20 cellular contexts compared by ENCODE assay signal in the genomic region with DNA sequence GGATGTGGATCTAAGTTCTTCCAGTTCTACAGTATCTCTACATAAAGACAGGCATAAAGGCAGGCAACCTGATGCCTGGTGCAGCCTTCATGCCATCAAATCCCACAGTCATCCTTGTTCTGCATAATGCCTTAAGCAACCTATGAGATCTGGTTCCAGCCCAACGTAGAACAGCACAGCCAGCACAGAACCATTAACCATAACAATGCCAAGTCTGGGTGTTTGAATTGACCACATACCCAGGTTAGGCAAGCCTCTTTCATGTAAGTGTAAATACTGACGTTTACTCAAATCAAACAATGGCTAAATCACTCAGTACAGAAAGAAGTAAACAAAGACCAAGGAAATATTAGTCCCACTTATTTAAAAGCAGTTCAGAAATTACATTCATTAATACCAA.
A peak's percentile ranks its signal among the peaks of the same experiment; 100 is the strongest.
DNase-seq lines count a peak whose midpoint lies in the region; ATAC-seq, FAIRE-seq and TF ChIP-seq lines count a peak whose summit lies in the region.
"Had no signal": no experiment of that assay in that cellular context is flagged by ENCODE, and none has a peak within 500 bp of the region (broad histone marks: within the 10 kb centered on the region; RNA-seq: fewer than 3 reads in every experiment).

No MANE protein-coding gene starts in this region.

- FAIRE-seq in bronchial epithelial cell (lab: Jason Lieb, UNC) (no peak), HepG2 (lab: Jason Lieb, UNC) (no peak)
- FAIRE-seq: HTR-8/SVneo, TTC549 had no signal

- H3K27ac ChIP-seq in HepG2 (ENCODE audit: extremely low read length, insufficient read depth, low read length): no peak overlapping the region

- no peak overlapping the region for H3K9ac ChIP-seq in HepG2 (ENCODE audit: insufficient read depth, low read depth, low read length)

- WGBS in HepG2 (ENCODE audit: low lambda C conversion rate): 0% methylated on average over 2 of the region's 2 CpGs

- no peak for TF ChIP-seq CTCF in bronchial epithelial cell (IDR thresholded peaks at IDR 0.05; ENCODE audit: insufficient read depth, low read length, severe bottlenecking)
- TF ChIP-seq CTCF in HepG2 (CRISPR knock-in tag; IDR thresholded peaks at IDR 0.05): no peak

- intact Hi-C loops in HepG2 (cut with micrococcal nuclease; ENCODE audit: unreplicated experiment): no loop called here

- peak; percentile 35; the same call in 2 of the 3 replicates for ATAC-seq in HepG2
- ATAC-seq: activated naive CD4-positive, alpha-beta T cell treated with anti-CD3 and anti-CD28 coated beads, Interleukin-2, amount 50 U/mL, for 72 hours; CD8-positive, alpha-beta T cell had no signal

- H3K27me3 ChIP-seq in bronchial epithelial cell (ENCODE audit: control insufficient read depth, insufficient read depth, low read length) (no peaks in the 10 kb centered on the region), HepG2 (ENCODE audit: control insufficient read depth in 1 of 2, insufficient read depth in 2 of 2, low read length in 2 of 2) (no peaks in the 10 kb centered on the region)

- H2AFZ ChIP-seq in HepG2 (ENCODE audit: low read length): no peak overlapping the region

- no peak for TF ChIP-seq RAD21 in HepG2 (CRISPR knock-in tag; IDR thresholded peaks at IDR 0.05)

- DNase-seq in DMS153 treated with DMSO at 0.1 percent for 48 hours (lab: John Stamatoyannopoulos, UW; ENCODE audit: unreplicated experiment) (peak; percentile 45), NCI-H1930 (lab: John Stamatoyannopoulos, UW) (peak; percentile 31 to 41), bronchial epithelial cell (ENCODE audit: low read depth) (peak; percentile 70), HepG2 (ENCODE audit: low spot score) (peak; percentile 20), MV-4-11 (lab: John Stamatoyannopoulos, UW) (no peak), NCI-H1694 treated with DMSO at 0.1 percent for 48 hours (lab: John Stamatoyannopoulos, UW) (no peak), cortex of kidney (lab: John Stamatoyannopoulos, UW) (no peak), HPDE6-E6E7 (ENCODE audit: extremely low spot score) (no peak)
- DNase-seq: activated CD4-positive, alpha-beta T cell treated with anti-CD3 and anti-CD28 coated beads, Interleukin-2, amount 50 U/mL, for 1 hour; activated T-cell treated with anti-CD3 and anti-CD28 coated beads for 4 hours; CD8-positive, alpha-beta T cell; dermis blood vessel endothelial cell; GF-D8; NCI-H226; nucleus accumbens; stimulated activated CD4-positive, alpha-beta T cell treated with anti-CD3 and anti-CD28 coated beads, Interleukin-2, amount 100 ng/mL, for 48 hours had no signal

- TF ChIP-seq EP300 in HepG2 (IDR thresholded peaks at IDR 0.05; ENCODE audit: low read depth in 2 of 2, low read length in 2 of 2): no peak
- TF ChIP-seq EP300 in HepG2 (CRISPR knock-in tag; IDR thresholded peaks at IDR 0.05; ENCODE audit: borderline replicate concordance): no peak

- H3K36me3 ChIP-seq in bronchial epithelial cell (ENCODE audit: control insufficient read depth, insufficient read depth, low read length) (no peaks in the 10 kb centered on the region), HepG2 (replicated peaks in 1 of 2; ENCODE audit: control insufficient read depth in 1 of 2, insufficient read depth in 2 of 2, low read length in 2 of 2) (no peaks in the 10 kb centered on the region)
- H3K36me3 ChIP-seq: HAP-1 had no signal

- POLR2A ChIA-PET in HepG2 (lab: Yijun Ruan, JAX): no interaction called here

- H3K79me2 ChIP-seq in HepG2 (ENCODE audit: insufficient read depth, low read length): no peaks in the 10 kb centered on the region

- no peaks in the 10 kb centered on the region for H3K9me3 ChIP-seq in HepG2 (ENCODE audit: low read length)
- H3K9me3 ChIP-seq: HAP-1 had no signal

- no peak overlapping the region for H3K4me3 ChIP-seq in bronchial epithelial cell (ENCODE audit: low read depth, low read length)
- H3K4me3 ChIP-seq in HepG2 (replicated peaks in 1 of 3; ENCODE audit: insufficient read depth in 1 of 3, low read depth in 2 of 3, low read length in 3 of 3): no peak overlapping the region
- H3K4me3 ChIP-seq: HAP-1 had no signal

- in situ Hi-C loops in HepG2 (cut with HindIII; ENCODE audit: extremely low pct_ligation_motif_present, low pct_unique_long_range_greater_than_20kb): no loop called here

- H4K20me1 ChIP-seq in HepG2 (ENCODE audit: insufficient read depth, low read length): no peaks in the 10 kb centered on the region

- TF ChIP-seq POLR2A in HepG2 (IDR thresholded peaks at IDR 0.05; ENCODE audit: insufficient read depth in 1 of 2, low read depth in 2 of 2, low read length in 2 of 2): no peak

- H3K4me2 ChIP-seq in HepG2 (ENCODE audit: low read depth, low read length): no peak overlapping the region

- CTCF ChIA-PET in HepG2 (lab: Yijun Ruan, JAX; ENCODE audit: low intra/inter-chr PET ratio, low total read pairs): no interaction called here

- H3K4me1 ChIP-seq in HepG2 (ENCODE audit: insufficient read depth, low read length): no peaks in the 10 kb centered on the region
- H3K4me1 ChIP-seq: HAP-1 had no signal

- BruUV-seq in HepG2 (replicated peaks; lab: Mats Ljungman, UMichigan): no TSS peak

TF ChIP-seq in HepG2, 621 proteins besides CTCF, POLR2A, EP300 and RAD21:
- TF ChIP-seq FOXA1 (IDR thresholded peaks at IDR 0.05): no peak
- 0 out of 2 replicates have a peak, but pooled peaks have one; percentile 27 for TF ChIP-seq FOXA1 (CRISPR knock-in tag; IDR thresholded peaks at IDR 0.05)
- TF ChIP-seq ZNF83 (CRISPR knock-in tag; IDR thresholded peaks at IDR 0.05; ENCODE audit: borderline replicate concordance): no peak
- TF ChIP-seq SOX13 (IDR thresholded peaks at IDR 0.05): no peak
- TF ChIP-seq SOX13 (CRISPR knock-in tag; conservative IDR thresholded peaks at IDR 0.05 in 1 of 2, IDR thresholded peaks at IDR 0.05 in 1 of 2): peak in 1 of 2 experiments; percentile 62; a peak in 1 of 4 replicates
- TF ChIP-seq ZBTB38 (CRISPR knock-in tag; IDR thresholded peaks at IDR 0.05): no peak
- TF ChIP-seq FOXA3 (CRISPR knock-in tag; IDR thresholded peaks at IDR 0.05): peak; percentile 48; the same call in 1 of the 2 replicates
- TF ChIP-seq SOX6 (IDR thresholded peaks at IDR 0.05): no peak
- peak; percentile 19; the same call in 1 of the 2 replicates for TF ChIP-seq SOX6 (CRISPR knock-in tag; IDR thresholded peaks at IDR 0.05)
- peak; percentile 78 for TF ChIP-seq ZNF652 (CRISPR knock-in tag; IDR thresholded peaks at IDR 0.05; ENCODE audit: borderline replicate concordance, low read depth)
- TF ChIP-seq SOX5 (CRISPR knock-in tag; IDR thresholded peaks at IDR 0.05; ENCODE audit: borderline replicate concordance): peak; percentile 51; the same call in 1 of the 2 replicates

Comparison
In these comparisons a context has a peak if more than half of its experiments do, and no peak if none do; other contexts are left out.
1. DNase-seq: peak in DMS153 treated with DMSO at 0.1 percent for 48 hours (single experiment), NCI-H1930 (2 of 2), bronchial epithelial cell (single experiment) and HepG2 (single experiment); none in MV-4-11 (single experiment), NCI-H1694 treated with DMSO at 0.1 percent for 48 hours (single experiment), cortex of kidney (single experiment) and HPDE6-E6E7 (single experiment).